Comparison of ENCODE assay signal across 1 cellular context in genomic region chr2:70523996-70524965, GRCh38.
TF ChIP-seq lines count a peak whose summit lies in the region.

No MANE protein-coding gene starts in this region.

TF ChIP-seq in A549, 52 proteins besides CTCF, POLR2A, EP300 and RAD21 (continued from another document):
- TF ChIP-seq REST (IDR thresholded peaks at IDR 0.05): no peak
- 0 out of 2 replicates have a peak, but pooled peaks have one; percentile 11 for TF ChIP-seq JUNB (IDR thresholded peaks at IDR 0.05)
- no peak for TF ChIP-seq NPAS2 (CRISPR knock-in tag; IDR thresholded peaks at IDR 0.05; ENCODE audit: borderline replicate concordance)
- TF ChIP-seq, protein P1, sequence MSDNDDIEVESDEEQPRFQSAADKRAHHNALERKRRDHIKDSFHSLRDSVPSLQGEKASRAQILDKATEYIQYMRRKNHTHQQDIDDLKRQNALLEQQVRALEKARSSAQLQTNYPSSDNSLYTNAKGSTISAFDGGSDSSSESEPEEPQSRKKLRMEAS (IDR thresholded peaks at IDR 0.05): peak; percentile 60
- TF ChIP-seq MYC (IDR thresholded peaks at IDR 0.05; ENCODE audit: borderline replicate concordance, low read length): no peak
- no peak for TF ChIP-seq RARB (CRISPR knock-in tag; IDR thresholded peaks at IDR 0.05)
- TF ChIP-seq ESRRA (IDR thresholded peaks at IDR 0.05; ENCODE audit: borderline replicate concordance, low read length): no peak
- no peak for TF ChIP-seq RNF2 (IDR thresholded peaks at IDR 0.05; ENCODE audit: borderline replicate concordance, low read depth)
- no peak for TF ChIP-seq EHF (CRISPR knock-in tag; IDR thresholded peaks at IDR 0.05)
- no peak for TF ChIP-seq PBX3 (IDR thresholded peaks at IDR 0.05)
- no peak for TF ChIP-seq FOSB (CRISPR knock-in tag; IDR thresholded peaks at IDR 0.05)
- no peak for TF ChIP-seq FOSL2 (IDR thresholded peaks at IDR 0.05)
- TF ChIP-seq FOSL2 (CRISPR knock-in tag; IDR thresholded peaks at IDR 0.05): peak; percentile 63
- TF ChIP-seq MAZ (IDR thresholded peaks at IDR 0.05; ENCODE audit: borderline replicate concordance, low read depth, low read length): no peak
- TF ChIP-seq MAFK (IDR thresholded peaks at IDR 0.05; ENCODE audit: partially characterized antibody): peak; percentile 29
